In the genomic region with DNA sequence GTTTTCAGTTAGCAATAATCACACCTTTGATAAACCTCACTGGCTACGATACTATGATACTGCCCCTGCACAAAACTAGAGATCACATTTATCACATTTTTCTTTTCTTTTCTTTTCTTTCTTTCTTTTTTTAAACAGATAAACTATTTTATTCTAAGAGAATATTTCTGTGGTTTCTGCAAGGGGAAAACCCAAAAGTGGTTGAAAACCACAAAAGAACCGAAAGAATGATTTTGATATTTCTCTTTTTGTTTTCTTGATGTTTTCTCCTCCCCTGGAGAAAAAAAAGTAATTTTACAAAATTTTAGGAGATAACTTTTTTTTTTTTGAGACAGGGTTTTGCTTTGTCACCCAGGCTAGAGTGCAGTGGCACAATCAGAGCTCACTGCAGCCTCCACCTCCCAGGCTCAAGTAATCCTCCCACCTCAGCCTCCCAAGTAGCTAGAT, we compare ENCODE assay signal across 16 cellular contexts. TPM values are rescaled to one million over a fixed set of nuclear protein-coding genes. Genes with fewer than 3 reads are reported as not detected.
DNase-seq lines count a peak whose midpoint lies in the region; ATAC-seq, FAIRE-seq and TF ChIP-seq lines count a peak whose summit lies in the region.
"Had no signal": no experiment of that assay in that cellular context is flagged by ENCODE, and none has a peak within 500 bp of the region (broad histone marks: within the 10 kb centered on the region; RNA-seq: fewer than 3 reads in every experiment).

No MANE protein-coding gene starts in this region.

- H3K9me3 ChIP-seq in osteoblast (ENCODE audit: low read depth, low read length) = no peaks in the 10 kb centered on the region
- H3K9me3 ChIP-seq: gastrocnemius medialis, mucosa of descending colon, prostate gland, SJSA1 had no signal

- H3K4me2 ChIP-seq in osteoblast (ENCODE audit: insufficient read depth, low read length) = no peak overlapping the region

- H3K4me3 ChIP-seq in osteoblast (ENCODE audit: insufficient read depth, low read length) = no peak overlapping the region
- H3K4me3 ChIP-seq: gastrocnemius medialis, mucosa of descending colon, prostate gland, SJSA1 had no signal

- peaks cover 3% of the 10 kb centered on the region for H3K27me3 ChIP-seq in osteoblast (ENCODE audit: insufficient read depth, low read length)
- H3K27me3 ChIP-seq: gastrocnemius medialis, SJSA1 had no signal

- H3K27ac Mint-ChIP-seq in T-helper 2 cell treated with Interferon-gamma antibody and Interleukin-4, amounts not matched to agents 5 μg/mL and 100 μg/mL, for 36 hours = no peak overlapping the region

- FAIRE-seq in HTR-8/SVneo (lab: Jason Lieb, UNC) = no peak
- FAIRE-seq: kidney had no signal

- H3K4me1 Mint-ChIP-seq in activated T-cell treated with anti-CD3 and anti-CD28 coated beads, Interleukin-2, amount 50 U/mL, for 4 hours (ENCODE audit: low read depth) = peaks cover 23% of the 10 kb centered on the region
- peaks cover 24% of the 10 kb centered on the region for H3K4me1 Mint-ChIP-seq in T-helper 2 cell treated with Interferon-gamma antibody and Interleukin-4, amounts not matched to agents 5 μg/mL and 100 μg/mL, for 36 hours (ENCODE audit: low read depth)

- peaks cover 27% of the 10 kb centered on the region for H3K27me3 Mint-ChIP-seq in activated T-cell treated with anti-CD3 and anti-CD28 coated beads, Interleukin-2, amount 50 U/mL, for 4 hours (ENCODE audit: low read depth)
- peaks cover 62% of the 10 kb centered on the region for H3K27me3 Mint-ChIP-seq in T-helper 2 cell treated with Interferon-gamma antibody and Interleukin-4, amounts not matched to agents 5 μg/mL and 100 μg/mL, for 36 hours (ENCODE audit: low read depth)

- no peak for DNase-seq in activated T-cell treated with anti-CD3 and anti-CD28 coated beads, Interleukin-2, amount 50 U/mL, for 4 hours
- DNase-seq in activated T-cell treated with anti-CD3 and anti-CD28 coated beads for 4 hours = no peak
- no peak for DNase-seq in T-helper 2 cell treated with Interferon-gamma antibody and Interleukin-4, amounts not matched to agents 5 μg/mL and 100 μg/mL, for 36 hours (ENCODE audit: low spot score)
- no peak for DNase-seq in osteoblast (ENCODE audit: insufficient read length, low spot score, missing footprints)
- no peak for DNase-seq in HTR-8/SVneo (ENCODE audit: insufficient read length, low spot score)
- no peak for DNase-seq in RPMI8226
- DNase-seq: effector CD8-positive, alpha-beta T cell; gastrocnemius medialis; KBM-7; kidney; mucosa of descending colon; NCI-H146 had no signal

- H3K4me3 Mint-ChIP-seq in activated T-cell treated with anti-CD3 and anti-CD28 coated beads, Interleukin-2, amount 50 U/mL, for 4 hours = peak overlapping the region; percentile 29
- H3K4me3 Mint-ChIP-seq in T-helper 2 cell treated with Interferon-gamma antibody and Interleukin-4, amounts not matched to agents 5 μg/mL and 100 μg/mL, for 36 hours = peak overlapping the region; percentile 55

- no peak for TF ChIP-seq CTCF in osteoblast (IDR thresholded peaks at IDR 0.05; ENCODE audit: extremely low read depth, low read depth, low read length)

- H4K20me1 ChIP-seq in osteoblast (ENCODE audit: insufficient read depth, low read length) = no peaks in the 10 kb centered on the region

- H3K36me3 Mint-ChIP-seq in activated T-cell treated with anti-CD3 and anti-CD28 coated beads, Interleukin-2, amount 50 U/mL, for 4 hours (ENCODE audit: insufficient read depth) = no peaks in the 10 kb centered on the region
- no peaks in the 10 kb centered on the region for H3K36me3 Mint-ChIP-seq in T-helper 2 cell treated with Interferon-gamma antibody and Interleukin-4, amounts not matched to agents 5 μg/mL and 100 μg/mL, for 36 hours (ENCODE audit: low read depth)

- no peaks in the 10 kb centered on the region for H3K36me3 ChIP-seq in osteoblast (ENCODE audit: insufficient read depth, low read length)
- H3K36me3 ChIP-seq: gastrocnemius medialis, prostate gland, SJSA1 had no signal

- H2AFZ ChIP-seq in osteoblast (ENCODE audit: low read length) = peak overlapping the region; percentile 23

- ATAC-seq in activated T-cell treated with anti-CD3 and anti-CD28 coated beads, Interleukin-2, amount 50 U/mL, for 4 hours = peak; percentile 14 to 18
- ATAC-seq in GM21619 (IDR thresholded peaks at IDR 0.05; ENCODE audit: unreplicated experiment) (peak; percentile 35), GM19351 (IDR thresholded peaks at IDR 0.05; ENCODE audit: unreplicated experiment) (no peak)
- ATAC-seq: mucosa of descending colon had no signal

- no peaks in the 10 kb centered on the region for H3K9me3 Mint-ChIP-seq in activated T-cell treated with anti-CD3 and anti-CD28 coated beads, Interleukin-2, amount 50 U/mL, for 4 hours
- no peaks in the 10 kb centered on the region for H3K9me3 Mint-ChIP-seq in T-helper 2 cell treated with Interferon-gamma antibody and Interleukin-4, amounts not matched to agents 5 μg/mL and 100 μg/mL, for 36 hours

- H3K4me1 ChIP-seq in osteoblast (ENCODE audit: insufficient read depth, low read length) = no peaks in the 10 kb centered on the region
- H3K4me1 ChIP-seq: prostate gland, SJSA1 had no signal

- no peaks in the 10 kb centered on the region for H3K79me2 ChIP-seq in osteoblast (ENCODE audit: insufficient read depth, low read length)

- no peak overlapping the region for H3K27ac ChIP-seq in osteoblast (ENCODE audit: low read depth, low read length)
- H3K27ac ChIP-seq: prostate gland, SJSA1 had no signal

RNA-seq across cellular contexts. Expression of gene FRRS1, which starts 18.4 kb away (rescaled TPM):
- under 1 TPM; 0.82 to 0.86 (median 0.84) TPM for total RNA-seq in activated T-cell treated with anti-CD3 and anti-CD28 coated beads, Interleukin-2, amount 50 U/mL, for 4 hours
- total RNA-seq in osteoblast = 23.2 and 28.9 TPM in 2 replicates

Comparison
In these comparisons a context has a peak if more than half of its experiments do, and no peak if none do; other contexts are left out.
1. RNA of gene FRRS1, which starts 18.4 kb away (total RNA-seq): 23.2 to 28.9 TPM in osteoblast; 0.82 to 0.86 TPM in activated T-cell treated with anti-CD3 and anti-CD28 coated beads, Interleukin-2, amount 50 U/mL, for 4 hours; every median in the first group is over 10 times any median in the second.